Comparison of ENCODE assay signal across 14 cellular contexts in genomic region chr20:51678041-51678697, GRCh38.
A peak's percentile ranks its signal among the peaks of the same experiment; 100 is the strongest.
DNase-seq lines count a peak whose midpoint lies in the region; ATAC-seq and TF ChIP-seq lines count a peak whose summit lies in the region.
"Had no signal": no experiment of that assay in that cellular context is flagged by ENCODE, and none has a peak within 500 bp of the region (broad histone marks: within the 10 kb centered on the region; RNA-seq: fewer than 3 reads in every experiment).

No MANE protein-coding gene starts in this region.

- dilution Hi-C loops in mammary epithelial cell (cut with HindIII; ENCODE audit: low sequenced_read_pairs) = no loop called here

- intact Hi-C loops in mammary epithelial cell (cut with micrococcal nuclease) (no loop called here), MCF 10A (cut with micrococcal nuclease) (no loop called here), testis (cut with DNase I; ENCODE audit: low total_unique reads) (no loop called here)

- no peak overlapping the region for H3K9ac ChIP-seq in mammary epithelial cell (ENCODE audit: insufficient read depth, low read length)

- H3K27ac ChIP-seq in mammary epithelial cell (ENCODE audit: insufficient read depth, low read depth, low read length) (no peak overlapping the region), testis (peak overlapping the region; percentile 79 to 84)

- H3K27me3 ChIP-seq in mammary epithelial cell (ENCODE audit: insufficient read depth, low read length) (no peaks in the 10 kb centered on the region), testis (no peaks in the 10 kb centered on the region)

- no peaks in the 10 kb centered on the region for H3K79me2 ChIP-seq in mammary epithelial cell (ENCODE audit: insufficient read depth, low read length)

- no peaks in the 10 kb centered on the region for H3K4me1 Mint-ChIP-seq in MCF 10A (ENCODE audit: insufficient read depth, unreplicated experiment)
- no peaks in the 10 kb centered on the region for H3K4me1 Mint-ChIP-seq in activated T-cell treated with anti-CD3 and anti-CD28 coated beads, Interleukin-2, amount 50 U/mL, for 24 hours (ENCODE audit: low read depth)

- no TSS peak for BruUV-seq in mammary epithelial cell (replicated peaks; lab: Mats Ljungman, UMichigan)
- no TSS peak for BruUV-seq in MCF 10A (replicated peaks; lab: Mats Ljungman, UMichigan)

- TF ChIP-seq POLR2A in testis (IDR thresholded peaks at IDR 0.05) = no peak

- H3K9me3 ChIP-seq in mammary epithelial cell (replicated peaks; ENCODE audit: insufficient read depth, low read length) (no peaks in the 10 kb centered on the region), testis (no peaks in the 10 kb centered on the region)

- no peaks in the 10 kb centered on the region for H4K20me1 ChIP-seq in mammary epithelial cell (ENCODE audit: insufficient read depth, low read length)

- no peak overlapping the region for H3K4me2 ChIP-seq in mammary epithelial cell (ENCODE audit: insufficient read depth, low read depth, low read length)

- H3K27me3 Mint-ChIP-seq in MCF 10A (ENCODE audit: insufficient read depth, unreplicated experiment) = no peaks in the 10 kb centered on the region
- H3K27me3 Mint-ChIP-seq in activated T-cell treated with anti-CD3 and anti-CD28 coated beads, Interleukin-2, amount 50 U/mL, for 24 hours = peaks cover 13% of the 10 kb centered on the region

- TF ChIP-seq CTCF in mammary epithelial cell (conservative IDR thresholded peaks at IDR 0.05 in 1 of 2, IDR thresholded peaks at IDR 0.05 in 1 of 2; ENCODE audit: extremely low read depth in 1 of 2, insufficient read depth in 1 of 2, low read depth in 1 of 2, low read length in 2 of 2) = peak; percentile 3 to 32
- no peak for TF ChIP-seq CTCF in MCF 10A (IDR thresholded peaks at IDR 0.05; ENCODE audit: unreplicated experiment)
- TF ChIP-seq CTCF in astrocyte of the cerebellum (IDR thresholded peaks at IDR 0.05; ENCODE audit: low read depth, low read length, missing control alignments) = peak; percentile 47
- peak in 1 of 3 experiments; percentile 22 for TF ChIP-seq CTCF in testis (IDR thresholded peaks at IDR 0.05)

- peak overlapping the region; percentile 27 for H2AFZ ChIP-seq in mammary epithelial cell (ENCODE audit: low read depth, low read length)

- no peak for DNase-seq in mammary epithelial cell
- DNase-seq in MCF 10A (ENCODE audit: unreplicated experiment) = no peak
- DNase-seq in astrocyte of the cerebellum (ENCODE audit: low read depth) = no peak
- peak in 49 of 51 donors; percentile 5 to 88 (median 62) for DNase-seq in hypothalamus (lab: John Stamatoyannopoulos, UW)
- DNase-seq in testis = peak; percentile 80
- no peak for DNase-seq in activated T-cell treated with anti-CD3 and anti-CD28 coated beads, Interleukin-2, amount 50 U/mL, for 24 hours
- DNase-seq in stimulated activated CD4-positive, alpha-beta T cell treated with anti-CD3 and anti-CD28 coated beads, Interleukin-15, amount 100 ng/mL, for 24 hours = no peak
- DNase-seq: activated CD4-positive, CD25-positive, alpha-beta regulatory T cell treated with anti-CD3 and anti-CD28 coated beads, Interleukin-2, amount 50 U/mL, for 72 hours; activated naive CD4-positive, alpha-beta T cell treated with Interleukin-2 at 50 U/mL for 16 hours; GDM1; NCI-H1105; RPMI8226; stimulated activated CD8-positive, alpha-beta memory T cell treated with anti-CD3 and anti-CD28 coated beads, Interleukin-4, amount 100 ng/mL, for 48 hours had no signal

- no peaks in the 10 kb centered on the region for H3K36me3 Mint-ChIP-seq in MCF 10A (ENCODE audit: insufficient read depth, unreplicated experiment)
- no peaks in the 10 kb centered on the region for H3K36me3 Mint-ChIP-seq in activated T-cell treated with anti-CD3 and anti-CD28 coated beads, Interleukin-2, amount 50 U/mL, for 24 hours (ENCODE audit: low read depth)

- POLR2A ChIA-PET in MCF 10A (lab: Yijun Ruan, JAX) = no interaction called here

- no peaks in the 10 kb centered on the region for H3K36me3 ChIP-seq in mammary epithelial cell (ENCODE audit: insufficient read depth, low read length)
- H3K36me3 ChIP-seq in testis (ENCODE audit: low read depth, missing control alignments) = no peaks in the 10 kb centered on the region

- no peak overlapping the region for H3K27ac Mint-ChIP-seq in MCF 10A (ENCODE audit: low read depth, unreplicated experiment)
- H3K27ac Mint-ChIP-seq in activated T-cell treated with anti-CD3 and anti-CD28 coated beads, Interleukin-2, amount 50 U/mL, for 24 hours = no peak overlapping the region

- no peaks in the 10 kb centered on the region for H3K9me3 Mint-ChIP-seq in MCF 10A (ENCODE audit: unreplicated experiment)
- no peaks in the 10 kb centered on the region for H3K9me3 Mint-ChIP-seq in activated T-cell treated with anti-CD3 and anti-CD28 coated beads, Interleukin-2, amount 50 U/mL, for 24 hours

- CTCF ChIA-PET in mammary epithelial cell (lab: Charles Lee; ENCODE audit: low non-redundant PET) = interaction anchor here (0.7 kb wide), 1 partner anchor 1046 kb away, joined by 3 read pairs; no protein-coding TSS in a partner anchor
- CTCF ChIA-PET in MCF 10A (lab: Yijun Ruan, JAX) = interaction anchor here (0.6 to 1.8 kb wide), 3 partner anchors 8 to 880 kb away, joined by 3 to 8 read pairs (median 4); no protein-coding TSS in a partner anchor

- no peak for ATAC-seq in HG02642 (IDR thresholded peaks at IDR 0.05; ENCODE audit: poor library complexity, unreplicated experiment)

- 30% methylated on average over 10 of the region's 16 CpGs for WGBS in mammary epithelial cell (ENCODE audit: low coverage, missing lambda C conversion rate)
- 35 to 65% methylated on average over 9 to 16 of the region's 16 CpGs for WGBS in testis, 2 donors

- in situ Hi-C loops in mammary epithelial cell (cut with MboI; ENCODE audit: low sequenced_read_pairs in 2 of 2) = no loop called here
- in situ Hi-C loops in astrocyte of the cerebellum (cut with HindIII; ENCODE audit: low sequenced_read_pairs) = no loop called here

- H3K4me3 ChIP-seq in mammary epithelial cell (replicated peaks in 1 of 3; ENCODE audit: insufficient read depth in 1 of 3, low read depth in 2 of 3, low read length in 3 of 3) = no peak overlapping the region
- no peak overlapping the region for H3K4me3 ChIP-seq in astrocyte of the cerebellum (ENCODE audit: low read depth, low read length)
- no peak overlapping the region for H3K4me3 ChIP-seq in testis

- H3K4me1 ChIP-seq in mammary epithelial cell (ENCODE audit: insufficient read depth, low read length) = no peaks in the 10 kb centered on the region
- H3K4me1 ChIP-seq in testis = peaks cover 24% of the 10 kb centered on the region

- no peak overlapping the region for H3K4me3 Mint-ChIP-seq in MCF 10A (ENCODE audit: unreplicated experiment)
- H3K4me3 Mint-ChIP-seq in activated T-cell treated with anti-CD3 and anti-CD28 coated beads, Interleukin-2, amount 50 U/mL, for 24 hours = no peak overlapping the region

Comparison
In these comparisons a context has a peak if more than half of its experiments do, and no peak if none do; other contexts are left out.
1. DNase-seq: peak in hypothalamus (49 of 51) and testis (single experiment); none in mammary epithelial cell (single experiment), MCF 10A (single experiment), astrocyte of the cerebellum (single experiment), activated T-cell treated with anti-CD3 and anti-CD28 coated beads, Interleukin-2, amount 50 U/mL, for 24 hours (single experiment) and stimulated activated CD4-positive, alpha-beta T cell treated with anti-CD3 and anti-CD28 coated beads, Interleukin-15, amount 100 ng/mL, for 24 hours (single experiment).